Comparison of ENCODE assay signal across 8 cellular contexts in genomic region chr17:32319548-32319905, GRCh38. TPM values are rescaled to one million over a fixed set of nuclear protein-coding genes. Genes with fewer than 3 reads are reported as not detected.
DNase-seq lines count a peak whose midpoint lies in the region; ATAC-seq and TF ChIP-seq lines count a peak whose summit lies in the region.

No MANE protein-coding gene starts in this region.

- no peaks in the 10 kb centered on the region for H3K36me3 Mint-ChIP-seq in CD8-positive, alpha-beta T cell
- H3K36me3 Mint-ChIP-seq in activated naive CD8-positive, alpha-beta T cell treated with anti-CD3 and anti-CD28 coated beads, Interleukin-2, amount 50 U/mL, for 24 hours (ENCODE audit: low read depth): no peaks in the 10 kb centered on the region

- peak overlapping the region; percentile 46 for H3K4me3 ChIP-seq in CD8-positive, alpha-beta T cell (ENCODE audit: low read depth, low read length)
- H3K4me3 ChIP-seq in MG63 (no peak overlapping the region), gastrocnemius medialis (no peak overlapping the region)

- no peaks in the 10 kb centered on the region for H3K27me3 ChIP-seq in CD8-positive, alpha-beta T cell (ENCODE audit: insufficient read depth, low read length)
- H3K27me3 ChIP-seq in MG63 (no peaks in the 10 kb centered on the region), gastrocnemius medialis (no peaks in the 10 kb centered on the region)

- no peaks in the 10 kb centered on the region for H3K9me3 ChIP-seq in CD8-positive, alpha-beta T cell (ENCODE audit: low read length)
- no peaks in the 10 kb centered on the region for H3K9me3 ChIP-seq in MG63
- no peaks in the 10 kb centered on the region for H3K9me3 ChIP-seq in gastrocnemius medialis

- no peaks in the 10 kb centered on the region for H3K9me3 Mint-ChIP-seq in CD8-positive, alpha-beta T cell
- H3K9me3 Mint-ChIP-seq in activated naive CD8-positive, alpha-beta T cell treated with anti-CD3 and anti-CD28 coated beads, Interleukin-2, amount 50 U/mL, for 24 hours: no peaks in the 10 kb centered on the region

- TF ChIP-seq CTCF in CD8-positive, alpha-beta T cell (IDR thresholded peaks at IDR 0.05): peak; percentile 86
- peak; percentile 77 to 93 (median 80) for TF ChIP-seq CTCF in gastrocnemius medialis (IDR thresholded peaks at IDR 0.05 in 4 of 5, conservative IDR thresholded peaks at IDR 0.05 in 1 of 5)

- H3K36me3 ChIP-seq in CD8-positive, alpha-beta T cell (ENCODE audit: insufficient read depth, low read length): no peaks in the 10 kb centered on the region
- no peaks in the 10 kb centered on the region for H3K36me3 ChIP-seq in MG63
- no peaks in the 10 kb centered on the region for H3K36me3 ChIP-seq in gastrocnemius medialis

- H3K4me3 Mint-ChIP-seq in CD8-positive, alpha-beta T cell: peak overlapping the region; percentile 72
- H3K4me3 Mint-ChIP-seq in activated naive CD8-positive, alpha-beta T cell treated with anti-CD3 and anti-CD28 coated beads, Interleukin-2, amount 50 U/mL, for 24 hours: peak overlapping the region; percentile 66

- ATAC-seq in CD8-positive, alpha-beta T cell: peak; percentile 92
- ATAC-seq in GM21360 (IDR thresholded peaks at IDR 0.05; ENCODE audit: unreplicated experiment) (peak; percentile 69), left ventricle myocardium superior (peak; percentile 94), gastrocnemius medialis (peak; percentile 71 to 85), HG02852 (IDR thresholded peaks at IDR 0.05; ENCODE audit: unreplicated experiment) (no peak)
- ATAC-seq in activated naive CD8-positive, alpha-beta T cell treated with anti-CD3 and anti-CD28 coated beads, Interleukin-2, amount 50 U/mL, for 24 hours: peak; percentile 86

- intact Hi-C loops in CD8-positive, alpha-beta T cell (cut with DNase I, micrococcal nuclease): loop anchor here (1.0 to 2.0 kb wide), 3 partner anchors 66 to 117 kb away; no protein-coding TSS in a partner anchor
- intact Hi-C loops in left ventricle myocardium superior (cut with micrococcal nuclease) (loop anchor here (5.0 kb wide), 1 partner anchor 67 kb away; no protein-coding TSS in a partner anchor), gastrocnemius medialis (cut with DNase I; ENCODE audit: low total_unique reads) (loop anchor here (1.0 kb wide), 1 partner anchor 66 kb away; no protein-coding TSS in a partner anchor)

- in situ Hi-C loops in gastrocnemius medialis (cut with MboI; ENCODE audit: low sequenced_read_pairs in 4 of 4): loop anchor here in 3 of 4 donors (5.0 to 10.0 kb wide), 3 partner anchors 62 to 67 kb away; no protein-coding TSS in a partner anchor

- peaks cover 16% of the 10 kb centered on the region for H3K27me3 Mint-ChIP-seq in CD8-positive, alpha-beta T cell (ENCODE audit: low read depth)
- peaks cover 2% of the 10 kb centered on the region for H3K27me3 Mint-ChIP-seq in activated naive CD8-positive, alpha-beta T cell treated with anti-CD3 and anti-CD28 coated beads, Interleukin-2, amount 50 U/mL, for 24 hours

- no peak overlapping the region for H3K27ac Mint-ChIP-seq in CD8-positive, alpha-beta T cell
- H3K27ac Mint-ChIP-seq in activated naive CD8-positive, alpha-beta T cell treated with anti-CD3 and anti-CD28 coated beads, Interleukin-2, amount 50 U/mL, for 24 hours: no peak overlapping the region

- no peak overlapping the region for H3K27ac ChIP-seq in CD8-positive, alpha-beta T cell (ENCODE audit: low read depth, low read length)
- no peak overlapping the region for H3K27ac ChIP-seq in gastrocnemius medialis

- peaks cover 15% of the 10 kb centered on the region for H3K4me1 Mint-ChIP-seq in CD8-positive, alpha-beta T cell (ENCODE audit: low read depth)
- peaks cover 17% of the 10 kb centered on the region for H3K4me1 Mint-ChIP-seq in activated naive CD8-positive, alpha-beta T cell treated with anti-CD3 and anti-CD28 coated beads, Interleukin-2, amount 50 U/mL, for 24 hours

- no peak for TF ChIP-seq POLR2A in gastrocnemius medialis (IDR thresholded peaks at IDR 0.05)

- CTCF ChIA-PET in CD8-positive, alpha-beta T cell (lab: Charles Lee): interaction anchor here (0.6 to 2.1 kb wide), 7 partner anchors 9 to 150 kb away, joined by 3 to 10 read pairs (median 3); no protein-coding TSS in a partner anchor

- POLR2A ChIA-PET in CD8-positive, alpha-beta T cell (lab: Charles Lee): interaction anchor here (1.2 kb wide), 1 partner anchor 22 kb away, joined by 4 read pairs; no protein-coding TSS in a partner anchor

- peak; percentile 48 to 82 (median 64) for DNase-seq in CD8-positive, alpha-beta T cell
- DNase-seq in MG63: peak; percentile 71
- peak; percentile 37 to 64 (median 58) for DNase-seq in T-helper 1 cell
- peak; percentile 88 for DNase-seq in activated naive CD8-positive, alpha-beta T cell treated with anti-CD3 and anti-CD28 coated beads, Interleukin-2, amount 50 U/mL, for 24 hours
- DNase-seq in left ventricle myocardium superior: peak; percentile 86
- DNase-seq in gastrocnemius medialis: peak; percentile 41 to 45

- peaks cover 12% of the 10 kb centered on the region for H3K4me1 ChIP-seq in CD8-positive, alpha-beta T cell (ENCODE audit: insufficient read depth, low read length)
- no peaks in the 10 kb centered on the region for H3K4me1 ChIP-seq in gastrocnemius medialis

RNA-seq across cellular contexts. Expression of gene C17orf75, which starts 22.4 kb away (rescaled TPM):
- total RNA-seq in CD8-positive, alpha-beta T cell: 10 to 100 TPM; 12.5 to 14.0 TPM
- total RNA-seq in MG63 (2014; rRNA removed; shearing (Covaris generic); ENCODE audit: low replicate concordance): 24.7 and 35.4 TPM in 2 replicates
- 18.5 TPM for total RNA-seq in left ventricle myocardium superior
- total RNA-seq in gastrocnemius medialis: 1 to 10 TPM; 4.1 to 8.9 (median 7.7) TPM

RNA-seq across cellular contexts. Expression of gene ZNF207, which starts 30.4 kb away (rescaled TPM):
- 100 to 1,000 TPM; 276 to 277 TPM for total RNA-seq in CD8-positive, alpha-beta T cell
- 109 and 170 TPM in 2 replicates for total RNA-seq in MG63 (2014; rRNA removed; shearing (Covaris generic); ENCODE audit: low replicate concordance)
- 54.9 TPM for total RNA-seq in left ventricle myocardium superior
- 100 to 1,000 TPM in 1 of 4 donors, 10 to 100 TPM in 3; 51.4 to 126 (median 82.4) TPM for total RNA-seq in gastrocnemius medialis

RNA-seq across cellular contexts. Expression of gene RHBDL3, which starts 53.9 kb away (rescaled TPM):
- not detected for total RNA-seq in CD8-positive, alpha-beta T cell
- total RNA-seq in MG63 (2014; rRNA removed; shearing (Covaris generic); ENCODE audit: low replicate concordance): 0.42 and 0.89 TPM in 2 replicates
- 3.1 TPM for total RNA-seq in left ventricle myocardium superior
- total RNA-seq in gastrocnemius medialis: not detected
